ENCODE assay signal across 29 cellular contexts in the genomic region with DNA sequence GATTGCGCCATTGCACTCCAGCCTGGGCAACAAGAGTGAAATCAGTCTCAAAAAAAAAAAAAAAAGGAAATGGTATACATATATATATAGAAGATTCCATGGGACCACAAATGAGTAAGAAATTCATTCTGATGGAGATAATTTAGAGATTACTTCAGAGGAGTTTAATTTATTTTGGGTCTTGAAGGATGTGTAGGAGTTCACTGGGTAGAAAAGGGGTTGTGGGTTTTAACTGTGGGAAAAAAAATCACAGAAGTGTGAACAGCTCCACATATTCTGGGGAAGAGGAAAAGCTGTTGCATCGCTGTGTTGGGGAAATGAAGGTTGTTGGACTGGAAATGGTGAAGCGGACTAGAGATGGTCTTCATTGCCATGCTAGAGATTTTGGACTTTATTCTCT.
"Had no signal": no experiment of that assay in that cellular context is flagged by ENCODE, and none has a peak within 500 bp of the region (broad histone marks: within the 10 kb centered on the region; RNA-seq: fewer than 3 reads in every experiment).

No MANE protein-coding gene starts in this region.

- H3K27ac Mint-ChIP-seq: IgD-negative memory B cell; T-helper 1 cell treated with Interleukin-12 subunit alpha and Interleukin-12 subunit beta and Interleukin-4 antibody, amounts not matched to agents 30 μg/mL and 1 μg/mL, for 36 hours had no signal

- H3K9me3 Mint-ChIP-seq: IgD-negative memory B cell; T-cell; T-helper 1 cell treated with Interleukin-12 subunit alpha and Interleukin-12 subunit beta and Interleukin-4 antibody, amounts not matched to agents 30 μg/mL and 1 μg/mL, for 36 hours had no signal

- H3K36me3 ChIP-seq: Peyer's patch, SJCRH30 had no signal

- DNase-seq: Kasumi-1, MM.1S, NCI-H1048, NCI-H1105, NCI-H1417, NCI-H1436 treated with DMSO at 0.1 percent for 48 hours, NCI-H1694, NCI-H187 treated with DMSO at 0.1 percent for 48 hours, NCI-H2029 treated with DMSO at 0.1 percent for 48 hours, NCI-H2107, NCI-H226, NCI-H446, NCI-H510A, NCI-H524 treated with DMSO at 0.1 percent for 48 hours, NCI-H69, NCI-H774, OCI-M1, PC-9, Peyer's patch, SHP77 treated with DMSO at 0.1 percent for 48 hours, SJCRH30, SW 1271, T-cell had no signal

- H3K27ac ChIP-seq: HL-60, KMS-11, PC-9, Peyer's patch, SJCRH30 had no signal

- H3K4me3 ChIP-seq: K562, PC-9, Peyer's patch, SJCRH30 had no signal

- H3K9me3 ChIP-seq: Peyer's patch, SJCRH30 had no signal

- H3K36me3 Mint-ChIP-seq: T-cell had no signal

- H3K4me3 Mint-ChIP-seq: T-cell; T-helper 1 cell treated with Interleukin-12 subunit alpha and Interleukin-12 subunit beta and Interleukin-4 antibody, amounts not matched to agents 30 μg/mL and 1 μg/mL, for 36 hours had no signal

- H3K27me3 ChIP-seq: Peyer's patch, SJCRH30 had no signal

- H3K27me3 Mint-ChIP-seq: IgD-negative memory B cell, T-cell had no signal

- ATAC-seq: K562, Right ventricle myocardium inferior, T-cell had no signal
